ENCODE assay signal across 1 cellular context in the genomic region with DNA sequence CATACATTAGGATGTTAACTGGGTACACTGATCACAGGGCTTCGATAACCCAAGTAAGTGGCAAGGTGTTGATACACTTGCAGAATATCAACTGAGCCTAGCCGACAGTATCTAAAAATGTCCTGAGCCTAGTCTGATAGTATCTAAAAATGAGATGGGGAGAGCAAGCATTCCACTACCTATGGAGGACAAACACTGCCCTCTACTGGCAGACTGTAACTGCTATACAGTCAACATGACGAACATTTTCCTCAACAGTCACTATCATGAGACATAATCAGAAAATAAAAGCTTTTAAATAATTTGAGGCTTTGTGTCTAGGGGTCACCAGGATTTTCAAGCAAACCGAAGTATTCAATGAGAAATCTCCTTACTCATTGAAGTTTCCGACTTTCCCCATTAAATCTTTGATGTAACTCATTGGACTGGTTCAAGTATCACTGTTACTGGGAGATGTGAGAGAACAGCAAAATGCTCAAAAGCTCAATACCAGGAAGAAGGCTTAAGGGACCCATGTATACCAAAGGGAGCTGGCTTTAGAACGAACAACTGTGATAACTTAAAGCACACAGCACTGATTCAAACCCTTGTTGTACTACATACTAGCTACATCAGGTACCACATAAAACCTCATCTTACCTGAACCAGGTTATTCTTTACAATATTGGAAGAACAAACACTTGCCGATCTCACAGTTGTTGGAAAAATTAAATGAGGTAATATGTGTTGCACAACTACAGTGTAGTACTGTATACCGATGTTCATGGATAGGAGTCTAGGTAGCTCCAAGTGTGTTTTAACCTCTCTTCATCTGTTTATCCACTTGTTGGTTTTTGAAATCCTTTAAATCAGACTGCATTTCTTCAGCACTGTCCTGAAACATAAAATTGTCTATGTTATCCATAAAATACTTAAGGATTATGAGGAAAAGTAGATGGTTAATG.
TF ChIP-seq lines count a peak whose summit lies in the region.

No MANE protein-coding gene starts in this region.

TF ChIP-seq in IMR-90, 13 proteins besides CTCF, POLR2A, EP300 and RAD21:
- peak; percentile 83 for TF ChIP-seq SMC3 (IDR thresholded peaks at IDR 0.05; ENCODE audit: low read depth, low read length)
- no peak for TF ChIP-seq RFX5 (IDR thresholded peaks at IDR 0.05; ENCODE audit: low read depth, low read length)
- TF ChIP-seq CEBPB (IDR thresholded peaks at IDR 0.05; ENCODE audit: low read depth, low read length), result peak; percentile 57
TF ChIP-seq in IMR-90: peak in this region for 2.
